ENCODE assay signal across 8 cellular contexts in genomic region chr14:90815817-90816662, GRCh38. TPM values are rescaled to one million over a fixed set of nuclear protein-coding genes. Genes with fewer than 3 reads are reported as not detected.
DNase-seq lines count a peak whose midpoint lies in the region; ATAC-seq and TF ChIP-seq lines count a peak whose summit lies in the region.

TTC7B (minus strand) TSS chr14:90816430; CDS start chr14:90816295, 135 bp downstream.

- TF ChIP-seq CTCF in RWPE2 (IDR thresholded peaks at IDR 0.05; ENCODE audit: poor library complexity, severe bottlenecking) (peak; percentile 63), breast epithelium (IDR thresholded peaks at IDR 0.05) (no peak), spleen (IDR thresholded peaks at IDR 0.05 in 8 of 11, conservative IDR thresholded peaks at IDR 0.05 in 3 of 11) (peak in 4 of 11 experiments; percentile 6 to 63 (median 52))

- peaks cover 5% of the 10 kb centered on the region for H3K4me1 Mint-ChIP-seq in activated CD4-positive, alpha-beta T cell treated with anti-CD3 and anti-CD28 coated beads for 36 hours

- H3K4me1 ChIP-seq in RWPE2 (ENCODE audit: insufficient read depth, poor library complexity, severe bottlenecking) (no peaks in the 10 kb centered on the region), breast epithelium (peaks cover 0 to 10% of the 10 kb centered on the region in 2 donors), spleen (peaks cover 5 to 48% (median 30%) of the 10 kb centered on the region in 6 donors)

- H3K36me3 Mint-ChIP-seq in activated CD4-positive, alpha-beta T cell treated with anti-CD3 and anti-CD28 coated beads for 36 hours (ENCODE audit: low read depth), result no peaks in the 10 kb centered on the region

- peak; percentile 51 for DNase-seq in activated CD4-positive, alpha-beta T cell treated with anti-CD3 and anti-CD28 coated beads for 36 hours
- no peak for DNase-seq in activated CD4-positive, alpha-beta T cell treated with anti-CD3 and anti-CD28 coated beads, Interleukin-2, amount 50 U/mL, for 4 hours
- DNase-seq in RWPE2 (ENCODE audit: low spot score) (no peak), breast epithelium (ENCODE audit: low spot score in 2 of 2) (no peak), islet precursor cell (peak; percentile 74), spleen (peak; percentile 88), GDM1 (lab: John Stamatoyannopoulos, UW) (no peak)

- H3K27ac ChIP-seq in RWPE2 (ENCODE audit: poor library complexity, severe bottlenecking) (no peak within 1 kb of the TSS), breast epithelium (no peak within 1 kb of the TSS), spleen (peak within 1 kb of the TSS in 3 of 8 donors; percentile 41 to 82 (median 56))

- intact Hi-C loops in activated CD4-positive, alpha-beta T cell treated with anti-CD3 and anti-CD28 coated beads for 36 hours (cut with DNase I, micrococcal nuclease), result loop anchor here in 1 of 2 experiments (1.0 kb wide), 1 partner anchor 58 kb away; no protein-coding TSS in a partner anchor
- intact Hi-C loops in breast epithelium (cut with DNase I; ENCODE audit: low total_unique reads) (no loop called here), spleen (cut with DNase I; ENCODE audit: low total_unique reads) (no loop called here)

- H3K9me3 Mint-ChIP-seq in activated CD4-positive, alpha-beta T cell treated with anti-CD3 and anti-CD28 coated beads for 36 hours (ENCODE audit: low read depth), result no peaks in the 10 kb centered on the region

- H3K36me3 ChIP-seq in RWPE2 (ENCODE audit: low read depth) (no peaks in the 10 kb centered on the region), breast epithelium (no peaks in the 10 kb centered on the region), spleen (no peaks in the 10 kb centered on the region)

- peak within 1 kb of the TSS; percentile 47 for H3K4me3 ChIP-seq in RWPE2 (ENCODE audit: severe bottlenecking)
- H3K4me3 ChIP-seq in breast epithelium, result peak within 1 kb of the TSS; percentile 61 to 88 (median 73)
- H3K4me3 ChIP-seq in spleen, result peak within 1 kb of the TSS; percentile 37 to 74 (median 44)

- POLR2A ChIA-PET in activated CD4-positive, alpha-beta T cell treated with anti-CD3 and anti-CD28 coated beads for 36 hours (lab: Charles Lee), result no interaction called here

- TF ChIP-seq POLR2A in breast epithelium (IDR thresholded peaks at IDR 0.05), result no peak
- TF ChIP-seq POLR2A in spleen (IDR thresholded peaks at IDR 0.05), result no peak

- H3K27ac Mint-ChIP-seq in activated CD4-positive, alpha-beta T cell treated with anti-CD3 and anti-CD28 coated beads for 36 hours, result peak within 1 kb of the TSS; percentile 15

- peaks cover 11% of the 10 kb centered on the region for H3K27me3 Mint-ChIP-seq in activated CD4-positive, alpha-beta T cell treated with anti-CD3 and anti-CD28 coated beads for 36 hours

- peak within 1 kb of the TSS; percentile 61 for H3K4me3 Mint-ChIP-seq in activated CD4-positive, alpha-beta T cell treated with anti-CD3 and anti-CD28 coated beads for 36 hours

- peak; percentile 55 for ATAC-seq in activated CD4-positive, alpha-beta T cell treated with anti-CD3 and anti-CD28 coated beads for 36 hours
- ATAC-seq in HG02852 (IDR thresholded peaks at IDR 0.05; ENCODE audit: unreplicated experiment), result peak; percentile 73
- ATAC-seq in RWPE2 (ENCODE audit: low read depth), result peak; percentile 66

- CTCF ChIA-PET in activated CD4-positive, alpha-beta T cell treated with anti-CD3 and anti-CD28 coated beads for 36 hours (lab: Charles Lee), result no interaction called here

- H3K9me3 ChIP-seq in RWPE2 (ENCODE audit: severe bottlenecking), result no peaks in the 10 kb centered on the region
- no peaks in the 10 kb centered on the region for H3K9me3 ChIP-seq in breast epithelium
- H3K9me3 ChIP-seq in spleen, result no peaks in the 10 kb centered on the region

- H3K27me3 ChIP-seq in RWPE2 (ENCODE audit: insufficient read depth, poor library complexity, severe bottlenecking) (no peaks in the 10 kb centered on the region), breast epithelium (no peaks in the 10 kb centered on the region), spleen (replicated peaks in 1 of 7) (peaks cover 0 to 6% (median 0%) of the 10 kb centered on the region in 7 donors)

- 1 to 4% (median 2%) methylated on average over 34 to 111 of the region's 111 CpGs for WGBS in spleen, 5 donors

RNA-seq across cellular contexts. Expression of gene TTC7B, which starts in this region (rescaled TPM):
- 1 to 10 TPM; 5.8 to 8.2 TPM for total RNA-seq in activated CD4-positive, alpha-beta T cell treated with anti-CD3 and anti-CD28 coated beads for 36 hours
- total RNA-seq in breast epithelium, result 10 to 100 TPM; 14.0 to 29.1 (median 22.0) TPM
- 10 to 100 TPM; 54.1 to 98.4 (median 64.7) TPM for total RNA-seq in spleen
- 10 to 100 TPM in 1 of 3 donors, 1 to 10 TPM in 2; 6.6 to 16.0 (median 6.7) TPM for polyA plus RNA-seq in spleen

Comparison
In these comparisons a context has a peak if more than half of its experiments do, and no peak if none do; other contexts are left out.
1. DNase-seq: peak in activated CD4-positive, alpha-beta T cell treated with anti-CD3 and anti-CD28 coated beads for 36 hours (single experiment), islet precursor cell (single experiment) and spleen (single experiment); none in activated CD4-positive, alpha-beta T cell treated with anti-CD3 and anti-CD28 coated beads, Interleukin-2, amount 50 U/mL, for 4 hours (0 of 2), RWPE2 (single experiment), breast epithelium (0 of 2) and GDM1 (single experiment).
2. Peak in every context shown above with its lines, with median percentiles within 50 percentile points of each other: ATAC-seq and H3K4me3 ChIP-seq.